10 cellular contexts compared by ENCODE assay signal in genomic region chr3:4904801-4905695, GRCh38.
DNase-seq lines count a peak whose midpoint lies in the region; ATAC-seq, FAIRE-seq and TF ChIP-seq lines count a peak whose summit lies in the region.
"Had no signal": no experiment of that assay in that cellular context is flagged by ENCODE, and none has a peak within 500 bp of the region (broad histone marks: within the 10 kb centered on the region; RNA-seq: fewer than 3 reads in every experiment).

No MANE protein-coding gene starts in this region.

- TF ChIP-seq POLR2A in NB4 (IDR thresholded peaks at IDR 0.05; ENCODE audit: extremely low read depth, insufficient read length) = no peak
- no peak for TF ChIP-seq POLR2A in K562 (conservative IDR thresholded peaks at IDR 0.05)
- no peak for TF ChIP-seq POLR2A in HepG2 (IDR thresholded peaks at IDR 0.05; ENCODE audit: insufficient read depth in 1 of 2, low read depth in 2 of 2, low read length in 2 of 2)
- no peak for TF ChIP-seq POLR2A in erythroblast (IDR thresholded peaks at IDR 0.05; ENCODE audit: low read length)

- no peak for TF ChIP-seq RAD21 in K562 (CRISPR knock-in tag; conservative IDR thresholded peaks at IDR 0.05 in 1 of 2, IDR thresholded peaks at IDR 0.05 in 1 of 2)
- no peak for TF ChIP-seq RAD21 in HepG2 (CRISPR knock-in tag; IDR thresholded peaks at IDR 0.05)

- H2AFZ ChIP-seq in K562 (ENCODE audit: low read depth, low read length) (peak overlapping the region; percentile 33; the same call in 1 of the 2 replicates), HepG2 (ENCODE audit: low read length) (no peak overlapping the region)

- in situ Hi-C loops in K562 (cut with MboI) = no loop called here
- in situ Hi-C loops in HepG2 (cut with HindIII; ENCODE audit: extremely low pct_ligation_motif_present, low pct_unique_long_range_greater_than_20kb) = no loop called here

- WGBS in K562 (ENCODE audit: insufficient coverage, low coverage, missing lambda C conversion rate) = 54% methylated on average over 9 of the region's 9 CpGs
- 42% methylated on average over 9 of the region's 9 CpGs for WGBS in HepG2 (ENCODE audit: low lambda C conversion rate)

- H3K9ac ChIP-seq in BLaER1 treated with 17β-estradiol and CSF1 and Interleukin-3, amounts not matched to agents 10 nM and 100 nM = no peak overlapping the region
- no peak overlapping the region for H3K9ac ChIP-seq in K562 (ENCODE audit: insufficient read depth in 1 of 2, low read depth in 2 of 2, low read length in 2 of 2)
- no peak overlapping the region for H3K9ac ChIP-seq in HepG2 (ENCODE audit: insufficient read depth, low read depth, low read length)

- no peaks in the 10 kb centered on the region for H3K9me1 ChIP-seq in K562 (ENCODE audit: control insufficient read depth, insufficient read depth, low read length)

- TF ChIP-seq EP300 in K562 (IDR thresholded peaks at IDR 0.05; ENCODE audit: low read length) (0 out of 2 replicates have a peak, but pooled peaks have one; percentile 2), HepG2 (IDR thresholded peaks at IDR 0.05; ENCODE audit: low read depth in 2 of 2, low read length in 2 of 2) (no peak), HepG2 (CRISPR knock-in tag; IDR thresholded peaks at IDR 0.05; ENCODE audit: borderline replicate concordance) (no peak)

- H3K4me2 ChIP-seq in BLaER1 treated with 17β-estradiol and CSF1 and Interleukin-3, amounts not matched to agents 10 nM and 100 nM = peak overlapping the region in 7 of 11 experiments; percentile 7 to 51 (median 21); a peak in 8 of 22 replicates
- H3K4me2 ChIP-seq in K562 (ENCODE audit: insufficient read depth, low read length) (no peak overlapping the region), HepG2 (ENCODE audit: low read depth, low read length) (no peak overlapping the region)

- no peak overlapping the region for H3K27ac ChIP-seq in BLaER1 treated with 17β-estradiol and CSF1 and Interleukin-3, amounts not matched to agents 10 nM and 100 nM
- H3K27ac ChIP-seq in K562 (ENCODE audit: extremely low read depth, low read depth, low read length) (no peak overlapping the region), HepG2 (ENCODE audit: extremely low read length, insufficient read depth, low read length) (no peak overlapping the region)
- H3K27ac ChIP-seq: lower lobe of right lung had no signal

- DNase-seq in NB4 (ENCODE audit: low read depth) = peak; percentile 63
- peak in 1 of 4 experiments; percentile 25 for DNase-seq in K562 (ENCODE audit: extremely low read depth in 1 of 4, low spot score in 3 of 4)
- no peak for DNase-seq in HepG2 (ENCODE audit: low spot score)
- no peak for DNase-seq in NCI-H2196 (lab: John Stamatoyannopoulos, UW; ENCODE audit: unreplicated experiment)
- DNase-seq in glomerular visceral epithelial cell (ENCODE audit: extremely low spot score) = no peak
- no peak for DNase-seq in erythroblast (lab: John Stamatoyannopoulos, UW)
- DNase-seq: activated CD8-positive, alpha-beta memory T cell treated with anti-CD3 and anti-CD28 coated beads for 24 hours; lower lobe of right lung had no signal

- no peak for FAIRE-seq in K562 (lab: Jason Lieb, UNC)
- FAIRE-seq in HepG2 (lab: Jason Lieb, UNC) = no peak

- no peak overlapping the region for H3K4me3 ChIP-seq in BLaER1 treated with 17β-estradiol and CSF1 and Interleukin-3, amounts not matched to agents 10 nM and 100 nM
- H3K4me3 ChIP-seq in NB4 (ENCODE audit: low read depth, low read length) (no peak overlapping the region), K562 (no peak overlapping the region), HepG2 (replicated peaks in 1 of 3; ENCODE audit: insufficient read depth in 1 of 3, low read depth in 2 of 3, low read length in 3 of 3) (no peak overlapping the region)
- H3K4me3 ChIP-seq: lower lobe of right lung had no signal

- no peaks in the 10 kb centered on the region for H3K36me3 ChIP-seq in BLaER1 treated with 17β-estradiol and CSF1 and Interleukin-3, amounts not matched to agents 10 nM and 100 nM
- H3K36me3 ChIP-seq in K562 (ENCODE audit: control insufficient read depth, insufficient read depth, low read length) = no peaks in the 10 kb centered on the region
- H3K36me3 ChIP-seq in HepG2 (replicated peaks in 1 of 2; ENCODE audit: control insufficient read depth in 1 of 2, insufficient read depth in 2 of 2, low read length in 2 of 2) = no peaks in the 10 kb centered on the region
- H3K36me3 ChIP-seq: lower lobe of right lung had no signal

- no peaks in the 10 kb centered on the region for H3K79me2 ChIP-seq in K562 (ENCODE audit: control insufficient read depth, insufficient read depth, low read length)
- no peaks in the 10 kb centered on the region for H3K79me2 ChIP-seq in HepG2 (ENCODE audit: insufficient read depth, low read length)

- H4K20me1 ChIP-seq in BLaER1 treated with 17β-estradiol and CSF1 and Interleukin-3, amounts not matched to agents 10 nM and 100 nM = no peaks in the 10 kb centered on the region
- H4K20me1 ChIP-seq in K562 (replicated peaks; ENCODE audit: control insufficient read depth, insufficient read depth, low read length) = no peaks in the 10 kb centered on the region
- H4K20me1 ChIP-seq in HepG2 (ENCODE audit: insufficient read depth, low read length) = no peaks in the 10 kb centered on the region

- POLR2A ChIA-PET in K562 (lab: Yijun Ruan, JAX) = interaction anchor here (0.5 to 0.9 kb wide), 3 partner anchors 29 to 88 kb away, joined by 3 to 4 read pairs (median 3); no protein-coding TSS in a partner anchor
- POLR2A ChIA-PET in HepG2 (lab: Yijun Ruan, JAX) = no interaction called here

- H3K9me3 ChIP-seq in BLaER1 treated with 17β-estradiol and CSF1 and Interleukin-3, amounts not matched to agents 10 nM and 100 nM (replicated peaks in 1 of 11) = no peaks in the 10 kb centered on the region
- H3K9me3 ChIP-seq in K562 (replicated peaks; ENCODE audit: control insufficient read depth, insufficient read depth, low read depth, low read length) = no peaks in the 10 kb centered on the region
- H3K9me3 ChIP-seq in HepG2 (ENCODE audit: low read length) = no peaks in the 10 kb centered on the region
- H3K9me3 ChIP-seq: lower lobe of right lung had no signal

- TF ChIP-seq CTCF in NB4 (IDR thresholded peaks at IDR 0.05; ENCODE audit: low read depth, low read length) = no peak
- TF ChIP-seq CTCF in K562 (IDR thresholded peaks at IDR 0.05 in 2 of 3, conservative IDR thresholded peaks at IDR 0.05 in 1 of 3; ENCODE audit: insufficient read depth in 2 of 3, low read depth in 1 of 3, low read length in 3 of 3) = no peak
- TF ChIP-seq CTCF in HepG2 (CRISPR knock-in tag; IDR thresholded peaks at IDR 0.05) = no peak

- H3K27me3 ChIP-seq in BLaER1 treated with 17β-estradiol and CSF1 and Interleukin-3, amounts not matched to agents 10 nM and 100 nM = no peaks in the 10 kb centered on the region
- H3K27me3 ChIP-seq in K562 (ENCODE audit: control insufficient read depth in 2 of 2, insufficient read depth in 2 of 2, low read length in 2 of 2) (no peaks in the 10 kb centered on the region), HepG2 (ENCODE audit: control insufficient read depth in 1 of 2, insufficient read depth in 2 of 2, low read length in 2 of 2) (peaks cover 0 to 4% of the 10 kb centered on the region in 2 experiments; a peak in 1 of 5 replicates)

- H3K4me1 ChIP-seq in BLaER1 treated with 17β-estradiol and CSF1 and Interleukin-3, amounts not matched to agents 10 nM and 100 nM = peaks cover 0 to 13% (median 6%) of the 10 kb centered on the region in 10 experiments; a peak in 9 of 20 replicates
- peaks cover 0 to 31% of the 10 kb centered on the region in 2 experiments; a peak in 4 of 5 replicates for H3K4me1 ChIP-seq in K562 (replicated peaks in 1 of 2; ENCODE audit: control insufficient read depth in 2 of 2, insufficient read depth in 2 of 2, low read length in 2 of 2)
- H3K4me1 ChIP-seq in HepG2 (ENCODE audit: insufficient read depth, low read length) = 0 out of 2 replicates have a peak, but pooled peaks cover 9% of the 10 kb centered on the region
- H3K4me1 ChIP-seq: lower lobe of right lung had no signal

- ATAC-seq in K562 = no peak
- ATAC-seq in HepG2 = no peak
- ATAC-seq in HG03139 (IDR thresholded peaks at IDR 0.05; ENCODE audit: unreplicated experiment) = no peak

- BruUV-seq in K562 (replicated peaks; lab: Mats Ljungman, UMichigan) (no TSS peak), HepG2 (replicated peaks; lab: Mats Ljungman, UMichigan) (no TSS peak)

- intact Hi-C loops in K562 (cut with micrococcal nuclease) (loop anchor here (5.0 kb wide), 2 partner anchors 163 to 183 kb away; no protein-coding TSS in a partner anchor), HepG2 (cut with micrococcal nuclease; ENCODE audit: unreplicated experiment) (no loop called here)

- CTCF ChIA-PET in K562 (lab: Yijun Ruan, JAX; ENCODE audit: low intra/inter-chr PET ratio) = no interaction called here
- CTCF ChIA-PET in HepG2 (lab: Yijun Ruan, JAX; ENCODE audit: low intra/inter-chr PET ratio, low total read pairs) = no interaction called here

TF ChIP-seq in K562, 482 proteins besides CTCF, POLR2A, EP300 and RAD21 (continues in another document):
- no peak for TF ChIP-seq HCFC1 (IDR thresholded peaks at IDR 0.05; ENCODE audit: low read depth, low read length)
- no peak for TF ChIP-seq ZC3H8 (IDR thresholded peaks at IDR 0.05)

TF ChIP-seq in HepG2, 621 proteins besides CTCF, POLR2A, EP300 and RAD21 (continues in another document):
- TF ChIP-seq PHB2 (IDR thresholded peaks at IDR 0.05; ENCODE audit: partially characterized antibody) = no peak
- TF ChIP-seq ZSCAN5A (CRISPR knock-in tag; IDR thresholded peaks at IDR 0.05; ENCODE audit: borderline replicate concordance) = no peak
- peak; percentile 91 for TF ChIP-seq CEBPG (CRISPR knock-in tag; IDR thresholded peaks at IDR 0.05)
- 0 out of 2 replicates have a peak, but pooled peaks have one; percentile 17 for TF ChIP-seq FOXA3 (CRISPR knock-in tag; IDR thresholded peaks at IDR 0.05)

Comparison
In these comparisons a context has a peak if more than half of its experiments do, and no peak if none do; other contexts are left out.
1. H3K4me2 ChIP-seq: peak in BLaER1 treated with 17β-estradiol and CSF1 and Interleukin-3, amounts not matched to agents 10 nM and 100 nM (7 of 11); none in K562 (single experiment) and HepG2 (single experiment).